ENCODE assay signal across 29 cellular contexts in genomic region chr14:94648801-94649200, GRCh38. TPM values are rescaled to one million over a fixed set of nuclear protein-coding genes. Genes with fewer than 3 reads are reported as not detected.
"Had no signal": no experiment of that assay in that cellular context is flagged by ENCODE, and none has a peak within 500 bp of the region (broad histone marks: within the 10 kb centered on the region; RNA-seq: fewer than 3 reads in every experiment).

No MANE protein-coding gene starts in this region.

- ATAC-seq: heart right ventricle; left colon; lower lobe of right lung; naive thymus-derived CD8-positive, alpha-beta T cell; pancreas; sciatic nerve; stimulated activated naive CD8-positive, alpha-beta T cell treated with anti-CD3 and anti-CD28 coated beads, Interleukin-15, amount 100 ng/mL, for 72 hours had no signal

- H3K4me1 ChIP-seq: colonic mucosa, esophagus squamous epithelium, left ventricle myocardium inferior, lower lobe of right lung, pancreas, suprapubic skin, transverse colon had no signal

- DNase-seq: colonic mucosa; effector memory CD4-positive, alpha-beta T cell; esophagus squamous epithelium; foreskin melanocyte; glutamatergic neuron; heart right ventricle; hippocampal formation; kidney glomerular epithelial cell; left colon; left ventricle myocardium inferior; lower lobe of right lung; naive thymus-derived CD8-positive, alpha-beta T cell; nephron progenitor cell; nucleus accumbens; pancreas; retina; stimulated activated CD4-positive, alpha-beta T cell treated with anti-CD3 and anti-CD28 coated beads, Interleukin-12 subunit alpha, Interleukin-12 subunit beta, amount 100 ng/mL, for 4 hours; stimulated activated CD4-positive, alpha-beta T cell treated with anti-CD3 and anti-CD28 coated beads, Interleukin-1b, Interleukin-23, amount 100 ng/mL, for 48 hours; stimulated activated CD4-positive, alpha-beta T cell treated with anti-CD3 and anti-CD28 coated beads, Interleukin-4, amount 100 ng/mL, for 1 hour; stimulated activated CD8-positive, alpha-beta memory T cell treated with anti-CD3 and anti-CD28 coated beads, Interleukin-4, amount 100 ng/mL, for 48 hours; stimulated activated naive CD4-positive, alpha-beta T cell; stimulated activated naive CD8-positive, alpha-beta T cell treated with anti-CD3 and anti-CD28 coated beads, Interleukin-15, amount 100 ng/mL, for 72 hours; transverse colon had no signal

- H3K9me3 ChIP-seq: colonic mucosa, pancreas, suprapubic skin, transverse colon had no signal

- FAIRE-seq: endothelial cell of umbilical vein, islet of Langerhans, pancreas had no signal

- H3K27ac Mint-ChIP-seq: dendritic cell treated with granulocyte-macrophage colony-stimulating factor and Interleukin-4, amounts not matched to agents 40 ng/mL and 50 ng/mL, for 4 days; naive thymus-derived CD8-positive, alpha-beta T cell; nephron progenitor cell; stimulated activated naive CD8-positive, alpha-beta T cell treated with anti-CD3 and anti-CD28 coated beads, Interleukin-15, amount 100 ng/mL, for 72 hours had no signal

- H3K4me2 ChIP-seq: smooth muscle cell had no signal

- H3K36me3 Mint-ChIP-seq: naive thymus-derived CD8-positive, alpha-beta T cell had no signal

- H3K4me3 Mint-ChIP-seq: dendritic cell treated with granulocyte-macrophage colony-stimulating factor and Interleukin-4, amounts not matched to agents 40 ng/mL and 50 ng/mL, for 4 days; naive thymus-derived CD8-positive, alpha-beta T cell; nephron progenitor cell; stimulated activated naive CD8-positive, alpha-beta T cell treated with anti-CD3 and anti-CD28 coated beads, Interleukin-15, amount 100 ng/mL, for 72 hours had no signal

- H3K9me3 Mint-ChIP-seq: stimulated activated naive CD8-positive, alpha-beta T cell treated with anti-CD3 and anti-CD28 coated beads, Interleukin-15, amount 100 ng/mL, for 72 hours had no signal

- H3K27ac ChIP-seq: colonic mucosa, esophagus squamous epithelium, heart right ventricle, left ventricle myocardium inferior, lower lobe of right lung, pancreas, suprapubic skin, transverse colon had no signal

- H3K4me3 ChIP-seq: colonic mucosa, esophagus squamous epithelium, heart right ventricle, left ventricle myocardium inferior, lower lobe of right lung, pancreas, smooth muscle cell, suprapubic skin, transverse colon had no signal

- H3K36me3 ChIP-seq: colonic mucosa, esophagus squamous epithelium, heart right ventricle, left ventricle myocardium inferior, lower lobe of right lung, pancreas, suprapubic skin, transverse colon had no signal

- H3K27me3 ChIP-seq: colonic mucosa, pancreas, suprapubic skin, transverse colon had no signal

- H3K4me1 Mint-ChIP-seq: stimulated activated naive CD8-positive, alpha-beta T cell treated with anti-CD3 and anti-CD28 coated beads, Interleukin-15, amount 100 ng/mL, for 72 hours had no signal

RNA-seq across cellular contexts. Expression of gene SERPINA3, which starts 36.6 kb away (rescaled TPM):
- total RNA-seq: endothelial cell of umbilical vein; naive thymus-derived CD8-positive, alpha-beta T cell had no signal
- polyA plus RNA-seq: endothelial cell of umbilical vein; naive thymus-derived CD8-positive, alpha-beta T cell had no signal
